ENCODE assay signal across 9 cellular contexts in the genomic region with DNA sequence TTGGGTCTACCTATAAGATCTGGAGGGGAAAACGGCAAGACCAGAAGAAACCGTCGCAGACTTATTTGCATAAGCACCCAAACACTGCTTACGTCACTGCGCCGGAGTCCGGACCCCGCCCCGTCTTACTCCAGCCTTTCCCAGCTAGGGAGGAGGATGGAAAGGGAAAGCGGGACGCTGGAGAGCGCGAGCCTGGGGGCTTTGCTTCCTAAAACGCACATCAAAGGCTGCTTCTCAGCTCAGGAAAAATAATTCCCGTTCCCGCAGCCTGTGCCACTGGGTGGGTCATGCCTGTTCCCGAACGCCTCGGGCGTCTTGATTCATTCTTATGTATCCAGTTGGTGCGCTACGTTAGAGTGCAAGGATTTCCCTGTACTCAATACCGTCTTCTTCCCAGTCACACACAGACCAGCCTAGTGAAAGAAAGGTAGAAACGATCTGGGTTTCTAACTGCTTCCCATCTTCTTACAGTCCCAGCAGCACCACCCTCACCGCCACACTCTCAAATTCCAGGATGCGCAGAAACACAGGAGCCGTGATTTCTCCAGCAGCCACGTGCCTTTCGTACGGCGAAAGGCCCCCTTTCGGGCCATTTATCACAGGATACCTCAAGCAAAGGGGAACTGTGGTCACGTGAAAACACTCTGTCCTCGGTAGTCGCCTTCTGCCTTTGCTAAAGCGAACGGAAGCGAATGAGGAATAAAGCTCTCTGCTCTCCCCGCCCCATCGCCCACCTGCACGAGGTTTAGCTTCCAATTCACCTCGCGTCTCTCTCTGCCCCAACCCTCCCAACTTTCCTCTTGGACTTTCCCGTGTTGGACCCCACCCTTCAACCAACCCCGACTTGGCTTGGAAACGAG. TPM values are rescaled to one million over a fixed set of nuclear protein-coding genes. Genes with fewer than 3 reads are reported as not detected.
DNase-seq lines count a peak whose midpoint lies in the region; ATAC-seq and TF ChIP-seq lines count a peak whose summit lies in the region.
"Had no signal": no experiment of that assay in that cellular context is flagged by ENCODE, and none has a peak within 500 bp of the region (broad histone marks: within the 10 kb centered on the region; RNA-seq: fewer than 3 reads in every experiment).

No MANE protein-coding gene starts in this region.

- no peaks in the 10 kb centered on the region for H3K36me3 ChIP-seq in left ventricle myocardium inferior

- H3K4me1 ChIP-seq in left ventricle myocardium inferior = peaks cover 28% of the 10 kb centered on the region

- peaks cover 94% of the 10 kb centered on the region for H3K27me3 ChIP-seq in left ventricle myocardium inferior (ENCODE audit: low read depth)

- H3K27ac ChIP-seq in angular gyrus (ENCODE audit: low read depth, low read length) (peak overlapping the region; percentile 89), left ventricle myocardium inferior (replicated peaks) (no peak overlapping the region)

- peaks cover 4% of the 10 kb centered on the region for H3K9me3 ChIP-seq in left ventricle myocardium inferior (replicated peaks)

- intact Hi-C loops in left ventricle myocardium inferior (cut with micrococcal nuclease) = no loop called here

- DNase-seq in stimulated activated CD4-positive, alpha-beta T cell treated with anti-CD3 and anti-CD28 coated beads, Interleukin-15, amount 100 ng/mL, for 24 hours = peak; percentile 11
- DNase-seq in stimulated activated CD4-positive, alpha-beta T cell treated with anti-CD3 and anti-CD28 coated beads, Interleukin-12 subunit alpha, Interleukin-12 subunit beta, amount 100 ng/mL, for 4 hours = no peak
- DNase-seq in NCI-H446 treated with DMSO at 0.1 percent for 48 hours (lab: John Stamatoyannopoulos, UW) (peak; percentile 67), left ventricle myocardium inferior (no peak), pons (ENCODE audit: low spot score) (peak; percentile 75), left lobe of liver (ENCODE audit: low spot score) (no peak)
- no peak for DNase-seq in stimulated activated CD4-positive, alpha-beta T cell treated with anti-CD3 and anti-CD28 coated beads, Interleukin-1b, Interleukin-23, amount 100 ng/mL, for 48 hours

- no peak for ATAC-seq in left lobe of liver

- TF ChIP-seq CTCF in left ventricle myocardium inferior (IDR thresholded peaks at IDR 0.05; ENCODE audit: borderline replicate concordance) = no peak

- H3K4me3 ChIP-seq in left ventricle myocardium inferior = peak overlapping the region; percentile 59

RNA-seq across cellular contexts. Expression of gene SLC6A15, which starts 1.0 kb away (rescaled TPM):
- not detected for total RNA-seq in left ventricle myocardium inferior
- total RNA-seq in left lobe of liver = 0.25 TPM
- total RNA-seq: activated naive CD4-positive, alpha-beta T cell treated with anti-CD3 and anti-CD28 coated beads, Interleukin-2, amount 50 U/mL, for 72 hours had no signal

Comparison
In these comparisons a context has a peak if more than half of its experiments do, and no peak if none do; other contexts are left out.
1. DNase-seq: peak in stimulated activated CD4-positive, alpha-beta T cell treated with anti-CD3 and anti-CD28 coated beads, Interleukin-15, amount 100 ng/mL, for 24 hours (single experiment), NCI-H446 treated with DMSO at 0.1 percent for 48 hours (single experiment) and pons (single experiment); none in stimulated activated CD4-positive, alpha-beta T cell treated with anti-CD3 and anti-CD28 coated beads, Interleukin-12 subunit alpha, Interleukin-12 subunit beta, amount 100 ng/mL, for 4 hours (single experiment), left ventricle myocardium inferior (single experiment), left lobe of liver (single experiment) and stimulated activated CD4-positive, alpha-beta T cell treated with anti-CD3 and anti-CD28 coated beads, Interleukin-1b, Interleukin-23, amount 100 ng/mL, for 48 hours (single experiment).